ENCODE assay signal across 8 cellular contexts in the genomic region with DNA sequence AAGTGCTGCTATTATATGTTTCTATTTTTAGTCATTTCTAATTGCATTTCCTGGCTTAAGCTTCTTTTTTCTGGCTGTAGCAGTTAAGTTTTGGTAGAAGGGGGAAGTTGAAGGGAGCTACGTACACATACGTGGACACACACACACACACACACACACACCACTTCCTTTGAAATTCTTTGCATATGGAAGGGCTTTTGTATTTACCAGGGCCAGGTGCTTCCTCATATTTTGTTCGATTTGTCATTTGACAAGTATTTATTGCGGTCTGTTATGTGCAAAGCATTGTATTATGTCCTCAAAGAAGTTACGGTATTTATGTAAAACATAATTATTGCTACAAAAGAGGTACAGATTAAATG.
DNase-seq lines count a peak whose midpoint lies in the region; ATAC-seq, FAIRE-seq and TF ChIP-seq lines count a peak whose summit lies in the region.

No MANE protein-coding gene starts in this region.

- no peaks in the 10 kb centered on the region for H3K27me3 ChIP-seq in CD4-positive, alpha-beta T cell (ENCODE audit: control insufficient read depth, insufficient read depth, low read length)
- no peaks in the 10 kb centered on the region for H3K27me3 ChIP-seq in Karpas-422 (ENCODE audit: low read length)
- no peaks in the 10 kb centered on the region for H3K27me3 ChIP-seq in lower lobe of right lung (ENCODE audit: low read depth)
- H3K27me3 ChIP-seq in testis = no peaks in the 10 kb centered on the region

- H3K4me3 ChIP-seq in Karpas-422 (ENCODE audit: low read length) = no peak overlapping the region
- no peak overlapping the region for H3K4me3 ChIP-seq in lower lobe of right lung
- H3K4me3 ChIP-seq in testis = no peak overlapping the region

- H3K27ac Mint-ChIP-seq in CD4-positive, alpha-beta T cell = peak overlapping the region; percentile 74
- H3K27ac Mint-ChIP-seq in activated naive CD8-positive, alpha-beta T cell = peak overlapping the region; percentile 90

- H3K9me3 Mint-ChIP-seq in CD4-positive, alpha-beta T cell = no peaks in the 10 kb centered on the region
- H3K9me3 Mint-ChIP-seq in activated naive CD8-positive, alpha-beta T cell (ENCODE audit: low read depth) = no peaks in the 10 kb centered on the region

- no peak overlapping the region for H3K4me3 Mint-ChIP-seq in CD4-positive, alpha-beta T cell
- no peak overlapping the region for H3K4me3 Mint-ChIP-seq in activated naive CD8-positive, alpha-beta T cell

- no peak overlapping the region for H2AFZ ChIP-seq in Karpas-422 (ENCODE audit: low read length)

- H3K9me2 ChIP-seq in Karpas-422 (replicated peaks; ENCODE audit: insufficient read depth, low read length) = no peaks in the 10 kb centered on the region

- ATAC-seq in CD4-positive, alpha-beta T cell (ENCODE audit: poor library complexity) = no peak
- ATAC-seq in lower lobe of right lung (peak; percentile 63 to 70), HG03521 (IDR thresholded peaks at IDR 0.05; ENCODE audit: unreplicated experiment) (no peak), HG03432 (IDR thresholded peaks at IDR 0.05; ENCODE audit: unreplicated experiment) (no peak)

- peaks cover 28% of the 10 kb centered on the region; the same call in 1 of the 2 replicates for H3K79me2 ChIP-seq in Karpas-422 (ENCODE audit: low read length)

- no peaks in the 10 kb centered on the region for H3K27me3 Mint-ChIP-seq in CD4-positive, alpha-beta T cell
- no peaks in the 10 kb centered on the region for H3K27me3 Mint-ChIP-seq in activated naive CD8-positive, alpha-beta T cell

- H3K9ac ChIP-seq in Karpas-422 (ENCODE audit: low read length) = no peak overlapping the region

- TF ChIP-seq POLR2A in testis (IDR thresholded peaks at IDR 0.05) = no peak

- POLR2A ChIA-PET in CD4-positive, alpha-beta T cell (lab: Charles Lee) = interaction anchor here (0.7 kb wide), 1 partner anchor 35 kb away, joined by 4 read pairs; no protein-coding TSS in a partner anchor

- no peak for DNase-seq in CD4-positive, alpha-beta T cell
- DNase-seq in Karpas-422 (peak; percentile 67), lower lobe of right lung (no peak), HTR-8/SVneo (ENCODE audit: insufficient read length, low spot score) (no peak), testis (no peak)

- 39 to 44% methylated on average over 5 of the region's 5 CpGs for WGBS in testis, 2 donors

- H4K20me1 ChIP-seq in Karpas-422 (ENCODE audit: insufficient read depth, low read depth, low read length) = no peaks in the 10 kb centered on the region

- H3K36me3 ChIP-seq in Karpas-422 (ENCODE audit: insufficient read depth, low read length) (peaks cover 77% of the 10 kb centered on the region), lower lobe of right lung (peaks cover 13% of the 10 kb centered on the region), testis (ENCODE audit: low read depth, missing control alignments) (no peaks in the 10 kb centered on the region)

- no peaks in the 10 kb centered on the region for H3K9me3 ChIP-seq in CD4-positive, alpha-beta T cell (ENCODE audit: control insufficient read depth, low read length)
- H3K9me3 ChIP-seq in Karpas-422 (ENCODE audit: low read length) (no peaks in the 10 kb centered on the region), lower lobe of right lung (no peaks in the 10 kb centered on the region), testis (no peaks in the 10 kb centered on the region)

- peaks cover 44% of the 10 kb centered on the region for H3K4me1 Mint-ChIP-seq in CD4-positive, alpha-beta T cell (ENCODE audit: low read depth)
- peaks cover 42% of the 10 kb centered on the region for H3K4me1 Mint-ChIP-seq in activated naive CD8-positive, alpha-beta T cell (ENCODE audit: low read depth)

- peak overlapping the region; percentile 3 for H3K4me2 ChIP-seq in Karpas-422 (ENCODE audit: low read depth, low read length, poor library complexity, severe bottlenecking)

- peaks cover 90% of the 10 kb centered on the region for H3K36me3 Mint-ChIP-seq in CD4-positive, alpha-beta T cell (ENCODE audit: low read depth)
- H3K36me3 Mint-ChIP-seq in activated naive CD8-positive, alpha-beta T cell = peaks cover 36% of the 10 kb centered on the region

- no peak overlapping the region for H3K27ac ChIP-seq in CD4-positive, alpha-beta T cell (ENCODE audit: low read depth, low read length)
- H3K27ac ChIP-seq in Karpas-422 (ENCODE audit: low read length) (peak overlapping the region; percentile 70), lower lobe of right lung (peak overlapping the region; percentile 57), testis (no peak overlapping the region)

- FAIRE-seq in HTR-8/SVneo (lab: Jason Lieb, UNC) = no peak

- H3K4me1 ChIP-seq in Karpas-422 (ENCODE audit: low read length) (peaks cover 31% of the 10 kb centered on the region), lower lobe of right lung (peaks cover 23% of the 10 kb centered on the region), testis (peaks cover 5% of the 10 kb centered on the region)

- intact Hi-C loops in CD4-positive, alpha-beta T cell (cut with DNase I, micrococcal nuclease) = no loop called here
- intact Hi-C loops in lower lobe of right lung (cut with DNase I) (no loop called here), testis (cut with DNase I; ENCODE audit: low total_unique reads) (no loop called here)

- no peak for TF ChIP-seq CTCF in CD4-positive, alpha-beta T cell (IDR thresholded peaks at IDR 0.05)
- no peak for TF ChIP-seq CTCF in lower lobe of right lung (IDR thresholded peaks at IDR 0.05)
- no peak for TF ChIP-seq CTCF in testis (IDR thresholded peaks at IDR 0.05)

- CTCF ChIA-PET in CD4-positive, alpha-beta T cell (lab: Charles Lee) = no interaction called here

Comparison
In these comparisons a context has a peak if more than half of its experiments do, and no peak if none do; other contexts are left out.
1. ATAC-seq: peak in lower lobe of right lung (2 of 2); none in CD4-positive, alpha-beta T cell (single experiment), HG03521 (single experiment) and HG03432 (single experiment).
2. H3K27ac ChIP-seq: peak in Karpas-422 (single experiment) and lower lobe of right lung (single experiment); none in CD4-positive, alpha-beta T cell (single experiment) and testis (0 of 2).